ENCODE assay signal across 1 cellular context in genomic region chrX:30889147-30890125, GRCh38.
TF ChIP-seq lines count a peak whose summit lies in the region.

TAB3 (minus strand) TSS chrX:30889254; CDS start chrX:30859588, 29,666 bp downstream.

TF ChIP-seq in HepG2, 621 proteins besides CTCF, POLR2A, EP300 and RAD21 (continued from another document and continues in another):
- TF ChIP-seq AHDC1 (CRISPR knock-in tag; IDR thresholded peaks at IDR 0.05; ENCODE audit: borderline replicate concordance) (peak; percentile 53; the same call in 1 of the 2 replicates), SMC3 (IDR thresholded peaks at IDR 0.05; ENCODE audit: low read length) (no peak), SAFB2 (CRISPR knock-in tag; IDR thresholded peaks at IDR 0.05; ENCODE audit: borderline replicate concordance, low read depth) (peak; percentile 30; the same call in 1 of the 2 replicates), ZNF407 (CRISPR knock-in tag; IDR thresholded peaks at IDR 0.05; ENCODE audit: not compliant biosample characterization) (no peak), SETDB1 (CRISPR knock-in tag; IDR thresholded peaks at IDR 0.05; ENCODE audit: borderline replicate concordance) (no peak), PRDM4 (CRISPR knock-in tag; IDR thresholded peaks at IDR 0.05; ENCODE audit: borderline replicate concordance) (no peak), ZNF546 (CRISPR knock-in tag; conservative IDR thresholded peaks at IDR 0.05) (no peak), DPF2 (CRISPR knock-in tag; IDR thresholded peaks at IDR 0.05; ENCODE audit: borderline replicate concordance, low read depth) (no peak), ZNF597 (CRISPR knock-in tag; IDR thresholded peaks at IDR 0.05) (no peak), FOXM1 (CRISPR knock-in tag; IDR thresholded peaks at IDR 0.05) (no peak), REPIN1 (CRISPR knock-in tag; IDR thresholded peaks at IDR 0.05; ENCODE audit: borderline replicate concordance, low read depth) (no peak), ZNF609 (CRISPR knock-in tag; IDR thresholded peaks at IDR 0.05; ENCODE audit: borderline replicate concordance) (0 out of 2 replicates have a peak, but pooled peaks have one; percentile 21), CSRNP2 (CRISPR knock-in tag; conservative IDR thresholded peaks at IDR 0.05; ENCODE audit: low read depth) (no peak), DMTF1 (CRISPR knock-in tag; IDR thresholded peaks at IDR 0.05) (no peak), ZNF556 (CRISPR knock-in tag; IDR thresholded peaks at IDR 0.05; ENCODE audit: borderline replicate concordance) (no peak; the same call in 1 of the 2 replicates), ZNF614 (CRISPR knock-in tag; IDR thresholded peaks at IDR 0.05; ENCODE audit: borderline replicate concordance) (peak; percentile 52; the same call in 1 of the 2 replicates), MTA1 (CRISPR knock-in tag; IDR thresholded peaks at IDR 0.05; ENCODE audit: borderline replicate concordance) (no peak), RBFOX2 (IDR thresholded peaks at IDR 0.05; ENCODE audit: low read depth, low read length) (peak; percentile 65), SAP130 (CRISPR knock-in tag; IDR thresholded peaks at IDR 0.05; ENCODE audit: low read depth) (peak; percentile 60), JUND (CRISPR knock-in tag; IDR thresholded peaks at IDR 0.05) (no peak), SALL1 (CRISPR knock-in tag; IDR thresholded peaks at IDR 0.05) (peak; percentile 83), SNAI1 (CRISPR knock-in tag; IDR thresholded peaks at IDR 0.05; ENCODE audit: borderline replicate concordance) (no peak), ZNF20 (CRISPR knock-in tag; IDR thresholded peaks at IDR 0.05) (no peak), ESRRA (CRISPR knock-in tag; IDR thresholded peaks at IDR 0.05; ENCODE audit: low read depth) (no peak; the same call in 1 of the 2 replicates), PAX8 (CRISPR knock-in tag; IDR thresholded peaks at IDR 0.05; ENCODE audit: borderline replicate concordance) (no peak)
